ENCODE assay signal across 11 cellular contexts in genomic region chr22:19955241-19956128, GRCh38. TPM values are rescaled to one million over a fixed set of nuclear protein-coding genes. Genes with fewer than 3 reads are reported as not detected.
DNase-seq lines count a peak whose midpoint lies in the region; ATAC-seq, FAIRE-seq and TF ChIP-seq lines count a peak whose summit lies in the region.
"Had no signal": no experiment of that assay in that cellular context is flagged by ENCODE, and none has a peak within 500 bp of the region (broad histone marks: within the 10 kb centered on the region; RNA-seq: fewer than 3 reads in every experiment).

No MANE protein-coding gene starts in this region.

- no peaks in the 10 kb centered on the region for H3K9me3 ChIP-seq in K562 (replicated peaks; ENCODE audit: control insufficient read depth, insufficient read depth, low read depth, low read length)
- H3K9me3 ChIP-seq in right lobe of liver: no peaks in the 10 kb centered on the region
- no peaks in the 10 kb centered on the region for H3K9me3 ChIP-seq in MG63

- TF ChIP-seq RAD21 in K562 (CRISPR knock-in tag; conservative IDR thresholded peaks at IDR 0.05 in 1 of 2, IDR thresholded peaks at IDR 0.05 in 1 of 2): no peak

- no peak overlapping the region for H2AFZ ChIP-seq in K562 (ENCODE audit: low read depth, low read length)

- peak; percentile 3 for DNase-seq in AG08396 (ENCODE audit: low spot score)
- peak; percentile 10 for DNase-seq in GM12892 (ENCODE audit: insufficient read length)
- no peak for DNase-seq in K562 (ENCODE audit: extremely low read depth in 1 of 4, low spot score in 3 of 4)
- peak in 2 of 3 donors; percentile 17 to 46 for DNase-seq in right lobe of liver
- no peak for DNase-seq in AG08395 (ENCODE audit: low spot score)
- no peak for DNase-seq in MG63
- DNase-seq: erythroblast, small intestine had no signal

- FAIRE-seq in GM12892 (lab: Jason Lieb, UNC) (no peak), K562 (lab: Jason Lieb, UNC) (no peak)
- FAIRE-seq: small intestine had no signal

- CTCF ChIA-PET in K562 (lab: Yijun Ruan, JAX; ENCODE audit: low intra/inter-chr PET ratio): interaction anchor here (0.6 kb wide), 1 partner anchor 80 kb away, joined by 5 read pairs; no protein-coding TSS in a partner anchor

- TF ChIP-seq EP300 in K562 (IDR thresholded peaks at IDR 0.05; ENCODE audit: low read length): no peak

- peaks cover 18 to 56% of the 10 kb centered on the region in 2 experiments for H3K4me1 ChIP-seq in K562 (replicated peaks in 1 of 2; ENCODE audit: control insufficient read depth in 2 of 2, insufficient read depth in 2 of 2, low read length in 2 of 2)
- H3K4me1 ChIP-seq in right lobe of liver: peaks cover 2 to 35% (median 15%) of the 10 kb centered on the region in 4 donors

- ATAC-seq in K562 (no peak), right lobe of liver (no peak), HG03280 (IDR thresholded peaks at IDR 0.05; ENCODE audit: unreplicated experiment) (no peak), GM18909 (IDR thresholded peaks at IDR 0.05; ENCODE audit: poor library complexity, unreplicated experiment) (no peak)

- H3K79me2 ChIP-seq in K562 (ENCODE audit: control insufficient read depth, insufficient read depth, low read length): peaks cover 17% of the 10 kb centered on the region; the same call in 2 of the 3 replicates

- H3K36me3 ChIP-seq in K562 (ENCODE audit: control insufficient read depth, insufficient read depth, low read length) (peaks cover 20% of the 10 kb centered on the region; the same call in 2 of the 3 replicates), right lobe of liver (no peaks in the 10 kb centered on the region), MG63 (peaks cover 14% of the 10 kb centered on the region)

- no peak overlapping the region for H3K4me3 ChIP-seq in K562
- no peak overlapping the region for H3K4me3 ChIP-seq in right lobe of liver
- no peak overlapping the region for H3K4me3 ChIP-seq in MG63

- peak overlapping the region in 1 of 2 experiments; percentile 68; a peak in 2 of 4 replicates for H3K9ac ChIP-seq in K562 (ENCODE audit: insufficient read depth in 1 of 2, low read depth in 2 of 2, low read length in 2 of 2)

- no peak overlapping the region for H3K4me2 ChIP-seq in K562 (ENCODE audit: insufficient read depth, low read length)

- intact Hi-C loops in K562 (cut with micrococcal nuclease) (no loop called here), right lobe of liver (cut with DNase I) (no loop called here)

- TF ChIP-seq POLR2A in GM12892 (IDR thresholded peaks at IDR 0.05; ENCODE audit: low read depth, low read length) (no peak), K562 (conservative IDR thresholded peaks at IDR 0.05) (peak; percentile 61), right lobe of liver (IDR thresholded peaks at IDR 0.05) (no peak)

- WGBS in K562 (ENCODE audit: insufficient coverage, low coverage, missing lambda C conversion rate): 75% methylated on average over 19 of the region's 19 CpGs
- WGBS in right lobe of liver (ENCODE audit: insufficient coverage, low coverage, low lambda C conversion rate, missing lambda C conversion rate): 62% methylated on average over 7 of the region's 19 CpGs

- TF ChIP-seq CTCF in K562 (IDR thresholded peaks at IDR 0.05 in 2 of 3, conservative IDR thresholded peaks at IDR 0.05 in 1 of 3; ENCODE audit: insufficient read depth in 2 of 3, low read depth in 1 of 3, low read length in 3 of 3) (0 out of 6 replicates have a peak, but pooled peaks of 1 of the 3 experiments have one; percentile 0), right lobe of liver (IDR thresholded peaks at IDR 0.05) (no peak)

- in situ Hi-C loops in K562 (cut with MboI): no loop called here

- H3K27ac ChIP-seq in K562 (ENCODE audit: extremely low read depth, low read depth, low read length) (no peak overlapping the region), right lobe of liver (no peak overlapping the region)
- H3K27ac ChIP-seq: C4-2B had no signal

- POLR2A ChIA-PET in K562 (lab: Yijun Ruan, JAX): interaction anchor here (0.6 to 2.0 kb wide), 11 partner anchors 8 to 1618 kb away, joined by 3 to 11 read pairs (median 4); partner anchors contain the start of gene UFD1

- peaks cover 9% of the 10 kb centered on the region for H3K9me1 ChIP-seq in K562 (ENCODE audit: control insufficient read depth, insufficient read depth, low read length)

- peaks cover 28% of the 10 kb centered on the region for H4K20me1 ChIP-seq in K562 (replicated peaks; ENCODE audit: control insufficient read depth, insufficient read depth, low read length)

- H3K27me3 ChIP-seq in K562 (ENCODE audit: control insufficient read depth in 2 of 2, insufficient read depth in 2 of 2, low read length in 2 of 2): no peaks in the 10 kb centered on the region
- no peaks in the 10 kb centered on the region for H3K27me3 ChIP-seq in right lobe of liver
- H3K27me3 ChIP-seq in MG63: no peaks in the 10 kb centered on the region

- no TSS peak for BruUV-seq in K562 (replicated peaks; lab: Mats Ljungman, UMichigan)

TF ChIP-seq in K562, 482 proteins besides CTCF, POLR2A, EP300 and RAD21 (continues in another document):
- TF ChIP-seq HMBOX1 (IDR thresholded peaks at IDR 0.05) (no peak), HNRNPUL1 (IDR thresholded peaks at IDR 0.05; ENCODE audit: low read length) (0 out of 2 replicates have a peak, but pooled peaks have one; percentile 63)

RNA-seq across cellular contexts. Expression of gene TXNRD2, which starts 13.9 kb away (rescaled TPM):
- polyA plus RNA-seq in GM12892 (2012; ENCODE audit: missing spikeins): 10.2 TPM
- 156 and 367 TPM in 2 replicates for total RNA-seq in K562 (2011; cell fraction: chromatin; rRNA removed; ENCODE audit: low replicate concordance)
- 176 and 216 TPM in 2 replicates for total RNA-seq in K562 (2011; cell fraction: nucleolus; rRNA removed)
- 160 and 165 TPM in 2 replicates for total RNA-seq in K562 (2011; cell fraction: nucleoplasm; rRNA removed)
- total RNA-seq in K562 (2014; rRNA removed) (49.4 and 60.7 TPM in 2 replicates), K562 (2014; rRNA removed; fragmentation: Illumina TruSeq; extraction: Trizol) (25.1 and 32.6 TPM in 2 replicates), K562 (2015; rRNA removed; fragmentation: Illumina TruSeq; extraction: Trizol) (45.9 and 50.4 TPM in 2 replicates), K562 (2021) (78.2 and 80.2 TPM in 2 replicates), right lobe of liver (10 to 100 TPM; 35.9 to 47.8 (median 44.3) TPM)
- polyA plus RNA-seq in K562 (2011; rRNA removed) (50.2 and 93.6 TPM in 2 replicates), K562 (2014; fragmentation: Illumina TruSeq; extraction: Trizol) (45.0 and 66.1 TPM in 2 replicates), K562 (2014; fragmentation: Nextera tagmentation; extraction: Ambion mirVana) (1 to 10 TPM; 3.3 to 4.4 TPM), K562 (2014; rRNA removed) (52.5 and 57.0 TPM in 2 replicates)
- 84.2 and 98.0 TPM in 2 replicates for polyA plus RNA-seq in K562 (2011; cell fraction: cytosol; rRNA removed)
- polyA plus RNA-seq in K562 (2011; cell fraction: nucleus; rRNA removed): 148 and 181 TPM in 2 replicates
- 83.1 and 83.5 TPM in 2 replicates for polyA plus RNA-seq in K562 (2012)
- polyA minus RNA-seq in K562 (2011; rRNA and poly(A)+ RNA removed): 44.4 and 47.5 TPM in 2 replicates
- 55.3 and 75.6 TPM in 2 replicates for polyA minus RNA-seq in K562 (2011; cell fraction: cytosol; rRNA and poly(A)+ RNA removed)
- 57.4 and 103 TPM in 2 replicates for polyA minus RNA-seq in K562 (2011; cell fraction: nucleus; rRNA and poly(A)+ RNA removed)
- total RNA-seq in MG63 (2014; rRNA removed; shearing (Covaris generic); ENCODE audit: low replicate concordance): 52.7 and 61.8 TPM in 2 replicates

RNA-seq across cellular contexts. Expression of gene COMT, which starts 13.9 kb away (rescaled TPM):
- 34.5 TPM for polyA plus RNA-seq in GM12892 (2012; ENCODE audit: missing spikeins)
- 125 and 360 TPM in 2 replicates for total RNA-seq in K562 (2011; cell fraction: chromatin; rRNA removed; ENCODE audit: low replicate concordance)
- total RNA-seq in K562 (2011; cell fraction: nucleolus; rRNA removed): 500 and 649 TPM in 2 replicates
- total RNA-seq in K562 (2011; cell fraction: nucleoplasm; rRNA removed): 301 and 358 TPM in 2 replicates
- total RNA-seq in K562 (2014; rRNA removed) (334 and 497 TPM in 2 replicates), K562 (2014; rRNA removed; fragmentation: Illumina TruSeq; extraction: Trizol) (29.4 and 46.3 TPM in 2 replicates), K562 (2015; rRNA removed; fragmentation: Illumina TruSeq; extraction: Trizol) (155 and 156 TPM in 2 replicates), K562 (2021) (348 and 351 TPM in 2 replicates), right lobe of liver (100 to 1,000 TPM; 144 to 270 (median 200) TPM)
- polyA plus RNA-seq in K562 (2011; rRNA removed) (185 and 498 TPM in 2 replicates), K562 (2014; fragmentation: Illumina TruSeq; extraction: Trizol) (108 and 305 TPM in 2 replicates), K562 (2014; fragmentation: Nextera tagmentation; extraction: Ambion mirVana) (10 to 100 TPM; 12.5 to 39.6 TPM), K562 (2014; rRNA removed) (263 and 317 TPM in 2 replicates)
- 652 and 657 TPM in 2 replicates for polyA plus RNA-seq in K562 (2011; cell fraction: cytosol; rRNA removed)
- polyA plus RNA-seq in K562 (2011; cell fraction: nucleus; rRNA removed): 321 and 432 TPM in 2 replicates
- 279 and 699 TPM in 2 replicates for polyA plus RNA-seq in K562 (2012)
- 92.9 and 123 TPM in 2 replicates for polyA minus RNA-seq in K562 (2011; rRNA and poly(A)+ RNA removed)
- polyA minus RNA-seq in K562 (2011; cell fraction: cytosol; rRNA and poly(A)+ RNA removed): 148 and 344 TPM in 2 replicates
- polyA minus RNA-seq in K562 (2011; cell fraction: nucleus; rRNA and poly(A)+ RNA removed): 63.8 and 154 TPM in 2 replicates
- 178 and 263 TPM in 2 replicates for total RNA-seq in MG63 (2014; rRNA removed; shearing (Covaris generic); ENCODE audit: low replicate concordance)

Comparison
In these comparisons a context has a peak if more than half of its experiments do, and no peak if none do; other contexts are left out.
1. DNase-seq: peak in AG08396 (single experiment), GM12892 (single experiment) and right lobe of liver (2 of 3); none in K562 (0 of 4), AG08395 (single experiment) and MG63 (single experiment).